26 cellular contexts compared by ENCODE assay signal in genomic region chr3:43534676-43535075, GRCh38.
"Had no signal": no experiment of that assay in that cellular context is flagged by ENCODE, and none has a peak within 500 bp of the region (broad histone marks: within the 10 kb centered on the region; RNA-seq: fewer than 3 reads in every experiment).

No MANE protein-coding gene starts in this region.

- H3K4me3 ChIP-seq: gastroesophageal sphincter, heart left ventricle, lung, mucosa of descending colon, prostate gland, sigmoid colon, testis, tibial artery had no signal

- H3K9me3 Mint-ChIP-seq: effector memory CD8-positive, alpha-beta T cell; mesothelial cell of epicardium; naive B cell; natural killer cell treated with Interleukin-12 subunit alpha and Interleukin-12 subunit beta and Interleukin-15 and Interleukin-18, amount 100 ng/mL, for 72 hours; neural crest cell; stimulated activated memory B cell treated with anti-CD40 and anti-IgM and Interleukin-4, amounts not matched to agents 10 μg/mL and 1 μg/mL and 100 μg/mL, for 72 hours; type B pancreatic cell had no signal

- H3K36me3 Mint-ChIP-seq: naive B cell; natural killer cell treated with Interleukin-12 subunit alpha and Interleukin-12 subunit beta and Interleukin-15 and Interleukin-18, amount 100 ng/mL, for 72 hours; stimulated activated memory B cell treated with anti-CD40 and anti-IgM and Interleukin-4, amounts not matched to agents 10 μg/mL and 1 μg/mL and 100 μg/mL, for 72 hours had no signal

- DNase-seq: cortex of kidney; effector memory CD8-positive, alpha-beta T cell; foreskin fibroblast; heart left ventricle; hippocampal formation; islet precursor cell; kidney glomerular epithelial cell; mesenchymal stem cell; mucosa of descending colon; naive B cell; right cardiac atrium; sigmoid colon; stimulated activated CD4-positive, alpha-beta T cell treated with anti-CD3 and anti-CD28 coated beads, Interleukin-2, amount 100 ng/mL, for 24 hours; stimulated activated CD4-positive, alpha-beta T cell treated with anti-CD3 and anti-CD28 coated beads, Interleukin-4, amount 100 ng/mL, for 24 hours; stimulated activated naive CD8-positive, alpha-beta T cell treated with anti-CD3 and anti-CD28 coated beads, Interleukin-15, Interleukin-2, amounts not matched to agents 100 U/mL and 50 U/mL, for 24 hours; substantia nigra; testis; tibial artery had no signal

- H3K27ac ChIP-seq: gastroesophageal sphincter, heart left ventricle, prostate gland, sigmoid colon, testis, tibial artery had no signal

- H3K27me3 ChIP-seq: gastroesophageal sphincter, heart left ventricle, sigmoid colon, testis, tibial artery had no signal

- H3K4me1 Mint-ChIP-seq: mesothelial cell of epicardium; naive B cell; neural crest cell; stimulated activated memory B cell treated with anti-CD40 and anti-IgM and Interleukin-4, amounts not matched to agents 10 μg/mL and 1 μg/mL and 100 μg/mL, for 72 hours had no signal

- H3K4me1 ChIP-seq: gastroesophageal sphincter, heart left ventricle, prostate gland, sigmoid colon, testis, tibial artery had no signal

- H3K27ac Mint-ChIP-seq: effector memory CD8-positive, alpha-beta T cell; mesothelial cell of epicardium; naive B cell; natural killer cell treated with Interleukin-12 subunit alpha and Interleukin-12 subunit beta and Interleukin-15 and Interleukin-18, amount 100 ng/mL, for 72 hours; stimulated activated memory B cell treated with anti-CD40 and anti-IgM and Interleukin-4, amounts not matched to agents 10 μg/mL and 1 μg/mL and 100 μg/mL, for 72 hours; type B pancreatic cell had no signal

- H3K4me3 Mint-ChIP-seq: effector memory CD8-positive, alpha-beta T cell; mesothelial cell of epicardium; naive B cell; natural killer cell treated with Interleukin-12 subunit alpha and Interleukin-12 subunit beta and Interleukin-15 and Interleukin-18, amount 100 ng/mL, for 72 hours; neural crest cell; stimulated activated memory B cell treated with anti-CD40 and anti-IgM and Interleukin-4, amounts not matched to agents 10 μg/mL and 1 μg/mL and 100 μg/mL, for 72 hours; type B pancreatic cell had no signal

- H3K27me3 Mint-ChIP-seq: effector memory CD8-positive, alpha-beta T cell; naive B cell; natural killer cell treated with Interleukin-12 subunit alpha and Interleukin-12 subunit beta and Interleukin-15 and Interleukin-18, amount 100 ng/mL, for 72 hours; stimulated activated memory B cell treated with anti-CD40 and anti-IgM and Interleukin-4, amounts not matched to agents 10 μg/mL and 1 μg/mL and 100 μg/mL, for 72 hours; type B pancreatic cell had no signal

- H3K36me3 ChIP-seq: gastroesophageal sphincter, prostate gland, sigmoid colon, tibial artery had no signal

- H3K9me3 ChIP-seq: gastroesophageal sphincter, heart left ventricle, mucosa of descending colon, prostate gland, sigmoid colon, testis, tibial artery had no signal
